ENCODE assay signal across 16 cellular contexts in genomic region chr10:34954142-34954541, GRCh38.
DNase-seq lines count a peak whose midpoint lies in the region; ATAC-seq and TF ChIP-seq lines count a peak whose summit lies in the region.
"Had no signal": no experiment of that assay in that cellular context is flagged by ENCODE, and none has a peak within 500 bp of the region (broad histone marks: within the 10 kb centered on the region; RNA-seq: fewer than 3 reads in every experiment).

No MANE protein-coding gene starts in this region.

- ATAC-seq in esophagus mucosa: peak; percentile 93
- ATAC-seq: activated T-helper 17 cell treated with anti-CD3 and anti-CD28 coated beads, Interleukin-2, amount 50 U/mL, for 72 hours; gastrocnemius medialis; natural killer cell; right cardiac atrium; stimulated activated naive CD8-positive, alpha-beta T cell treated with anti-CD3 and anti-CD28 coated beads, Interleukin-15, amount 100 ng/mL, for 72 hours had no signal

- no peaks in the 10 kb centered on the region for H3K36me3 ChIP-seq in stomach
- H3K36me3 ChIP-seq: gastrocnemius medialis had no signal

- H3K4me3 Mint-ChIP-seq in activated T-helper 2 cell treated with anti-CD3 and anti-CD28 coated beads, Interferon-gamma antibody, Interleukin-2, Interleukin-4, amounts not matched to agents 10 μg/mL and 5 μg/mL and 100 μg/mL, durations not matched to agents 14 hours and 24 hours and 36 hours (ENCODE audit: low read depth): no peak overlapping the region
- H3K4me3 Mint-ChIP-seq: activated CD4-positive, alpha-beta T cell treated with anti-CD3 and anti-CD28 coated beads, Interleukin-2, amount 10 ng/mL, durations not matched to agents 7 days and 5 days; activated T-helper 17 cell treated with anti-CD3 and anti-CD28 coated beads, Interleukin-2, amount 50 U/mL, for 72 hours; natural killer cell; stimulated activated naive CD8-positive, alpha-beta T cell treated with anti-CD3 and anti-CD28 coated beads, Interleukin-15, amount 100 ng/mL, for 72 hours; T-helper 1 cell treated with Interleukin-12 subunit alpha and Interleukin-12 subunit beta and Interleukin-4 antibody, amounts not matched to agents 30 μg/mL and 1 μg/mL, for 36 hours had no signal

- WGBS in stomach, 5 donors: 27 to 48% (median 31%) methylated on average over 5 of the region's 5 CpGs

- no peaks in the 10 kb centered on the region for H3K27me3 ChIP-seq in stomach
- H3K27me3 ChIP-seq: gastrocnemius medialis had no signal

- no peaks in the 10 kb centered on the region for H3K36me3 Mint-ChIP-seq in activated T-helper 2 cell treated with anti-CD3 and anti-CD28 coated beads, Interferon-gamma antibody, Interleukin-2, Interleukin-4, amounts not matched to agents 10 μg/mL and 5 μg/mL and 100 μg/mL, durations not matched to agents 14 hours and 24 hours and 36 hours (ENCODE audit: low read depth)
- H3K36me3 Mint-ChIP-seq: natural killer cell had no signal

- no peaks in the 10 kb centered on the region for H3K9me3 Mint-ChIP-seq in activated T-helper 2 cell treated with anti-CD3 and anti-CD28 coated beads, Interferon-gamma antibody, Interleukin-2, Interleukin-4, amounts not matched to agents 10 μg/mL and 5 μg/mL and 100 μg/mL, durations not matched to agents 14 hours and 24 hours and 36 hours
- H3K9me3 Mint-ChIP-seq: activated CD4-positive, alpha-beta T cell treated with anti-CD3 and anti-CD28 coated beads, Interleukin-2, amount 10 ng/mL, durations not matched to agents 7 days and 5 days; activated T-helper 17 cell treated with anti-CD3 and anti-CD28 coated beads, Interleukin-2, amount 50 U/mL, for 72 hours; natural killer cell; stimulated activated naive CD8-positive, alpha-beta T cell treated with anti-CD3 and anti-CD28 coated beads, Interleukin-15, amount 100 ng/mL, for 72 hours; T-helper 1 cell treated with Interleukin-12 subunit alpha and Interleukin-12 subunit beta and Interleukin-4 antibody, amounts not matched to agents 30 μg/mL and 1 μg/mL, for 36 hours had no signal

- no peak for TF ChIP-seq EP300 in stomach (IDR thresholded peaks at IDR 0.05)

- H3K4me1 Mint-ChIP-seq in activated T-helper 2 cell treated with anti-CD3 and anti-CD28 coated beads, Interferon-gamma antibody, Interleukin-2, Interleukin-4, amounts not matched to agents 10 μg/mL and 5 μg/mL and 100 μg/mL, durations not matched to agents 14 hours and 24 hours and 36 hours (ENCODE audit: low read depth): no peaks in the 10 kb centered on the region
- H3K4me1 Mint-ChIP-seq: activated T-helper 17 cell treated with anti-CD3 and anti-CD28 coated beads, Interleukin-2, amount 50 U/mL, for 72 hours; natural killer cell; stimulated activated naive CD8-positive, alpha-beta T cell treated with anti-CD3 and anti-CD28 coated beads, Interleukin-15, amount 100 ng/mL, for 72 hours had no signal

- H3K27me3 Mint-ChIP-seq in activated T-helper 2 cell treated with anti-CD3 and anti-CD28 coated beads, Interferon-gamma antibody, Interleukin-2, Interleukin-4, amounts not matched to agents 10 μg/mL and 5 μg/mL and 100 μg/mL, durations not matched to agents 14 hours and 24 hours and 36 hours (ENCODE audit: low read depth): no peaks in the 10 kb centered on the region
- H3K27me3 Mint-ChIP-seq: activated CD4-positive, alpha-beta T cell treated with anti-CD3 and anti-CD28 coated beads, Interleukin-2, amount 10 ng/mL, durations not matched to agents 7 days and 5 days; activated T-helper 17 cell treated with anti-CD3 and anti-CD28 coated beads, Interleukin-2, amount 50 U/mL, for 72 hours; stimulated activated naive CD8-positive, alpha-beta T cell treated with anti-CD3 and anti-CD28 coated beads, Interleukin-15, amount 100 ng/mL, for 72 hours had no signal

- intact Hi-C loops in stomach (cut with DNase I; ENCODE audit: low total_unique reads): no loop called here
- intact Hi-C loops in activated T-helper 2 cell treated with anti-CD3 and anti-CD28 coated beads, Interferon-gamma antibody, Interleukin-2, Interleukin-4, amounts not matched to agents 10 μg/mL and 5 μg/mL and 100 μg/mL, durations not matched to agents 14 hours and 24 hours and 36 hours (cut with micrococcal nuclease): no loop called here

- no peak for TF ChIP-seq POLR2A in stomach (IDR thresholded peaks at IDR 0.05)

- H3K4me3 ChIP-seq in stomach: no peak overlapping the region
- H3K4me3 ChIP-seq: gastrocnemius medialis had no signal

- no peak for TF ChIP-seq CTCF in stomach (IDR thresholded peaks at IDR 0.05)

- no peak overlapping the region for H3K27ac ChIP-seq in stomach
- H3K27ac ChIP-seq: gastrocnemius medialis had no signal

- no peak overlapping the region for H3K27ac Mint-ChIP-seq in activated T-helper 2 cell treated with anti-CD3 and anti-CD28 coated beads, Interferon-gamma antibody, Interleukin-2, Interleukin-4, amounts not matched to agents 10 μg/mL and 5 μg/mL and 100 μg/mL, durations not matched to agents 14 hours and 24 hours and 36 hours
- H3K27ac Mint-ChIP-seq: activated CD4-positive, alpha-beta T cell treated with anti-CD3 and anti-CD28 coated beads, Interleukin-2, amount 10 ng/mL, durations not matched to agents 7 days and 5 days; activated T-helper 17 cell treated with anti-CD3 and anti-CD28 coated beads, Interleukin-2, amount 50 U/mL, for 72 hours; natural killer cell; stimulated activated naive CD8-positive, alpha-beta T cell treated with anti-CD3 and anti-CD28 coated beads, Interleukin-15, amount 100 ng/mL, for 72 hours; T-helper 1 cell treated with Interleukin-12 subunit alpha and Interleukin-12 subunit beta and Interleukin-4 antibody, amounts not matched to agents 30 μg/mL and 1 μg/mL, for 36 hours had no signal

- DNase-seq in HT-29 (ENCODE audit: low spot score) (peak; percentile 78), NCI-H510A (lab: John Stamatoyannopoulos, UW) (peak; percentile 47), stomach (peak; percentile 94), NCI-H524 (lab: John Stamatoyannopoulos, UW) (no peak), NCI-H1694 treated with DMSO at 0.1 percent for 48 hours (lab: John Stamatoyannopoulos, UW) (no peak)
- DNase-seq in activated T-helper 2 cell treated with anti-CD3 and anti-CD28 coated beads, Interferon-gamma antibody, Interleukin-2, Interleukin-4, amounts not matched to agents 10 μg/mL and 5 μg/mL and 100 μg/mL, durations not matched to agents 14 hours and 24 hours and 36 hours (ENCODE audit: low spot score): no peak
- DNase-seq: activated CD4-positive, alpha-beta T cell treated with anti-CD3 and anti-CD28 coated beads, Interleukin-2, amount 10 ng/mL, durations not matched to agents 7 days and 5 days; gastrocnemius medialis; natural killer cell; NCI-H1092 treated with DMSO at 0.1 percent for 48 hours; right cardiac atrium; stimulated activated CD4-positive, alpha-beta T cell treated with anti-CD3 and anti-CD28 coated beads, Interleukin-4, amount 100 ng/mL, for 4 hours; stimulated activated naive CD8-positive, alpha-beta T cell treated with anti-CD3 and anti-CD28 coated beads, Interleukin-15, amount 100 ng/mL, for 72 hours had no signal

- no peaks in the 10 kb centered on the region for H3K9me3 ChIP-seq in stomach
- H3K9me3 ChIP-seq: gastrocnemius medialis had no signal

- no peaks in the 10 kb centered on the region for H3K4me1 ChIP-seq in stomach

Comparison
In these comparisons a context has a peak if more than half of its experiments do, and no peak if none do; other contexts are left out.
1. DNase-seq: peak in HT-29 (single experiment), NCI-H510A (single experiment) and stomach (single experiment); none in NCI-H524 (0 of 2), activated T-helper 2 cell treated with anti-CD3 and anti-CD28 coated beads, Interferon-gamma antibody, Interleukin-2, Interleukin-4, amounts not matched to agents 10 μg/mL and 5 μg/mL and 100 μg/mL, durations not matched to agents 14 hours and 24 hours and 36 hours (single experiment) and NCI-H1694 treated with DMSO at 0.1 percent for 48 hours (single experiment).